Comparison of ENCODE assay signal across 15 cellular contexts in the genomic region with DNA sequence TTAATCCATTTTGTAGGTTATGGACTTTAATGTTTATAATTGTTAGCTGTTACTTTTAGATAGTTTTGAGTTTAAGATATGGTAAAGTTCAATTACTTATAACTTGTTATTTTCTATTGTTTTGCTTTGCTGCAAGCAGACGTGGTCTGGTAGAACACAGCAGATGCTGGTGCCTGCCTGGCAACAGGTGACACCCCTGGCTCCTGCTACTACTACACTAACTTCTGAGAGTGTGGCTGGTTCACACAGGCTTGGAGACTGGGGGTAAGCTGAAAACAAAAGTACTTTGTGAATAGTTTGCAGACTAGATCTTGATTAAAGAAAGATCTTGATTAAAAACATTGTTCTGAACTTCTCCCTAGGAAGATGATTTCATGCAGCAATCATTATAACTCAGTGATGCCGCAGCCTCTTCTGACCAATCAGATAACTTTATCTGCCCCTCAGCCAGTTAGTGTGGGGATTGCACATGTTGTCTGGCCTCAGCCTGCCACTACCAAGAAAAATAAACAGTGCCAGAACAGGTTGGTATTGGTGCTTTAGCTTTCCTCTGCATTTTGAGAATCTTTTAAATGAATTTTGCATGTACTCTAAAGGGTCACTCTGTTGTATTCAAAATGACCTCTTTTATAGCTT. TPM values are rescaled to one million over a fixed set of nuclear protein-coding genes. Genes with fewer than 3 reads are reported as not detected.
A peak's percentile ranks its signal among the peaks of the same experiment; 100 is the strongest.
DNase-seq lines count a peak whose midpoint lies in the region; ATAC-seq and TF ChIP-seq lines count a peak whose summit lies in the region.
"Had no signal": no experiment of that assay in that cellular context is flagged by ENCODE, and none has a peak within 500 bp of the region (broad histone marks: within the 10 kb centered on the region; RNA-seq: fewer than 3 reads in every experiment).

No MANE protein-coding gene starts in this region.

- WGBS in SK-N-SH (ENCODE audit: low lambda C conversion rate): 91% methylated on average over 2 of the region's 2 CpGs
- 77 to 80% methylated on average over 2 of the region's 2 CpGs for WGBS in sigmoid colon, 2 donors

- peaks cover 8% of the 10 kb centered on the region for H3F3A ChIP-seq in SK-N-SH (replicated peaks; ENCODE audit: insufficient read depth)

- no peak for TF ChIP-seq POLR2A in sigmoid colon (IDR thresholded peaks at IDR 0.05)

- TF ChIP-seq EP300 in SK-N-SH (IDR thresholded peaks at IDR 0.05; ENCODE audit: borderline replicate concordance in 1 of 2, low read depth in 1 of 2, low read length in 1 of 2) (no peak), sigmoid colon (IDR thresholded peaks at IDR 0.05) (no peak)

- H3K4me1 ChIP-seq in SK-N-SH (ENCODE audit: control insufficient read depth in 1 of 2, insufficient read depth in 2 of 2, low read depth in 1 of 2, low read length in 1 of 2): no peaks in the 10 kb centered on the region; a peak in 1 of 4 replicates
- peaks cover 0 to 4% (median 0%) of the 10 kb centered on the region in 4 donors for H3K4me1 ChIP-seq in sigmoid colon

- H3K27ac ChIP-seq in SK-N-SH (ENCODE audit: low read depth in 2 of 2, low read length in 1 of 2) (no peak overlapping the region), sigmoid colon (no peak overlapping the region)
- H3K27ac ChIP-seq: BLaER1 treated with 17β-estradiol and CSF1 and Interleukin-3, amounts not matched to agents 10 nM and 100 nM; cardiac muscle cell; WERI-Rb-1 had no signal

- ATAC-seq in GM19452 (IDR thresholded peaks at IDR 0.05; ENCODE audit: unreplicated experiment): peak; percentile 81
- peak; percentile 96 for ATAC-seq in HG02885 (IDR thresholded peaks at IDR 0.05; ENCODE audit: poor library complexity, unreplicated experiment)
- ATAC-seq in GM19467 (IDR thresholded peaks at IDR 0.05; ENCODE audit: unreplicated experiment): no peak

- no peak overlapping the region for H3K4me2 ChIP-seq in SK-N-SH
- H3K4me2 ChIP-seq: BLaER1 treated with 17β-estradiol and CSF1 and Interleukin-3, amounts not matched to agents 10 nM and 100 nM had no signal

- H3K27me3 ChIP-seq in SK-N-SH (ENCODE audit: insufficient read depth) (no peaks in the 10 kb centered on the region), sigmoid colon (no peaks in the 10 kb centered on the region)
- H3K27me3 ChIP-seq: BLaER1 treated with 17β-estradiol and CSF1 and Interleukin-3, amounts not matched to agents 10 nM and 100 nM; cardiac muscle cell had no signal

- TF ChIP-seq CTCF in GM13976 (IDR thresholded peaks at IDR 0.05; ENCODE audit: borderline replicate concordance, control extremely low read depth, extremely low read depth, insufficient read depth, missing control alignments): no peak
- TF ChIP-seq CTCF in SK-N-SH (IDR thresholded peaks at IDR 0.05): no peak
- no peak for TF ChIP-seq CTCF in sigmoid colon (IDR thresholded peaks at IDR 0.05)

- no peak overlapping the region for H3K9ac ChIP-seq in SK-N-SH
- H3K9ac ChIP-seq: BLaER1 treated with 17β-estradiol and CSF1 and Interleukin-3, amounts not matched to agents 10 nM and 100 nM had no signal

- no peaks in the 10 kb centered on the region for H4K20me1 ChIP-seq in SK-N-SH (ENCODE audit: insufficient read depth)

- no peak overlapping the region for H2AFZ ChIP-seq in SK-N-SH (ENCODE audit: low read depth)

- H3K9me2 ChIP-seq in SK-N-SH: no peaks in the 10 kb centered on the region

- DNase-seq in GM13976 (ENCODE audit: low spot score): peak; percentile 47
- peak; percentile 11 for DNase-seq in SK-N-SH
- DNase-seq in NCI-H510A treated with DMSO at 0.1 percent for 48 hours (lab: John Stamatoyannopoulos, UW): no peak
- no peak for DNase-seq in NCI-H2107 (lab: John Stamatoyannopoulos, UW)
- no peak for DNase-seq in sigmoid colon
- DNase-seq: nephron progenitor cell; SHP77; stimulated activated naive CD4-positive, alpha-beta T cell; WERI-Rb-1 had no signal

- intact Hi-C loops in sigmoid colon (cut with DNase I): no loop called here

- in situ Hi-C loops in GM13976 (cut with MboI; ENCODE audit: low sequenced_read_pairs, unreplicated experiment): loop anchor here (25.0 kb wide), 1 partner anchor 385 kb away; no protein-coding TSS in a partner anchor

- no peak overlapping the region for H3K4me3 ChIP-seq in SK-N-SH (ENCODE audit: low read depth in 2 of 2, low read length in 1 of 2)
- H3K4me3 ChIP-seq in sigmoid colon: no peak overlapping the region
- H3K4me3 ChIP-seq: BLaER1 treated with 17β-estradiol and CSF1 and Interleukin-3, amounts not matched to agents 10 nM and 100 nM; cardiac muscle cell had no signal

- CTCF ChIA-PET in SK-N-SH (lab: Yijun Ruan, JAX): interaction anchor here (1.0 to 3.5 kb wide), 6 partner anchors 14 to 395 kb away, joined by 3 to 12 read pairs (median 3); no protein-coding TSS in a partner anchor

- H3K9me3 ChIP-seq in SK-N-SH: no peaks in the 10 kb centered on the region
- H3K9me3 ChIP-seq in sigmoid colon: no peaks in the 10 kb centered on the region
- H3K9me3 ChIP-seq: BLaER1 treated with 17β-estradiol and CSF1 and Interleukin-3, amounts not matched to agents 10 nM and 100 nM had no signal

- TF ChIP-seq RAD21 in SK-N-SH (IDR thresholded peaks at IDR 0.05; ENCODE audit: low read length): no peak

- H3K79me2 ChIP-seq in SK-N-SH (ENCODE audit: insufficient read depth): no peaks in the 10 kb centered on the region; the same call in 1 of the 2 replicates

- H3K36me3 ChIP-seq in SK-N-SH (replicated peaks in 1 of 2; ENCODE audit: control insufficient read depth in 1 of 2, insufficient read depth in 2 of 2, low read length in 1 of 2): peaks cover 49 to 71% of the 10 kb centered on the region in 2 experiments
- peaks cover 7 to 82% (median 43%) of the 10 kb centered on the region in 4 donors for H3K36me3 ChIP-seq in sigmoid colon

- POLR2A ChIA-PET in SK-N-SH (lab: Yijun Ruan, JAX): no interaction called here

TF ChIP-seq in SK-N-SH, 30 proteins besides CTCF, POLR2A, EP300 and RAD21:
- TF ChIP-seq, protein P1, sequence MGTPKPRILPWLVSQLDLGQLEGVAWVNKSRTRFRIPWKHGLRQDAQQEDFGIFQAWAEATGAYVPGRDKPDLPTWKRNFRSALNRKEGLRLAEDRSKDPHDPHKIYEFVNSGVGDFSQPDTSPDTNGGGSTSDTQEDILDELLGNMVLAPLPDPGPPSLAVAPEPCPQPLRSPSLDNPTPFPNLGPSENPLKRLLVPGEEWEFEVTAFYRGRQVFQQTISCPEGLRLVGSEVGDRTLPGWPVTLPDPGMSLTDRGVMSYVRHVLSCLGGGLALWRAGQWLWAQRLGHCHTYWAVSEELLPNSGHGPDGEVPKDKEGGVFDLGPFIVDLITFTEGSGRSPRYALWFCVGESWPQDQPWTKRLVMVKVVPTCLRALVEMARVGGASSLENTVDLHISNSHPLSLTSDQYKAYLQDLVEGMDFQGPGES (IDR thresholded peaks at IDR 0.05; ENCODE audit: low read depth, low read length): no peak
- peak; percentile 98 for TF ChIP-seq RFX5 (IDR thresholded peaks at IDR 0.05; ENCODE audit: low read length)

RNA-seq across cellular contexts. Expression of a gene that starts 28.3 kb away (rescaled TPM):
- polyA plus RNA-seq in SK-N-SH (2012; rRNA removed) (14.8 and 15.9 TPM in 2 replicates), sigmoid colon (under 1 TPM in 1 of 3 donors, not detected in 2; 0.29 TPM)
- polyA plus RNA-seq in SK-N-SH (2012; cell fraction: cytosol; rRNA removed): 11.4 and 15.1 TPM in 2 replicates
- 12.6 and 16.6 TPM in 2 replicates for polyA plus RNA-seq in SK-N-SH (2012; cell fraction: nucleus; rRNA removed)
- total RNA-seq in sigmoid colon: 1 to 10 TPM in 2 of 4 donors, under 1 TPM in 2; 0.33 to 1.8 (median 1.2) TPM
- total RNA-seq: NCI-H460 had no signal

Comparison
In these comparisons a context has a peak if more than half of its experiments do, and no peak if none do; other contexts are left out.
1. DNase-seq: peak in GM13976 (single experiment) and SK-N-SH (single experiment); none in NCI-H510A treated with DMSO at 0.1 percent for 48 hours (single experiment), NCI-H2107 (single experiment) and sigmoid colon (single experiment).
2. RNA of a gene that starts 28.3 kb away (polyA plus RNA-seq): 11.4 to 16.6 TPM in SK-N-SH; 0.29 TPM in sigmoid colon; every median in the first group is over 4 times any median in the second.